34 cellular contexts compared by ENCODE assay signal in the genomic region with DNA sequence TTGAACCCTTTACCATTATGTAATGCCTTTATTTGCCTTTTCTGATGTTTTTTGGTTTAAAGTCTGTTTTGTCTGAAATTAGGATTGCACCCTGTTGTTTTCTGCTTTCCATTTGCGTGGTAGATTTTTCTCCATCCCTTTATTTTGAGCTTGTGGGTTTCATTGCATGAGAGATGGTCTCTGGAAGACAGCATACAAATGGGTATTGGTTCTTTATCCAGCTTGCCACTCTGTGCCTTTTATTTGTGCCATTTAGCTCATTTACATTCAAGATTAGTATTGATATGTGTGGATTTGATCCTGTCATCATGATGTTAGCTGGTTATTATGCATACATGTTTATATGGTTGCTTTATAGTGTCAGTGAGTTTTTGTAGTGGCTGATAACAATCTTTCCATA.
"Had no signal": no experiment of that assay in that cellular context is flagged by ENCODE, and none has a peak within 500 bp of the region (broad histone marks: within the 10 kb centered on the region; RNA-seq: fewer than 3 reads in every experiment).

No MANE protein-coding gene starts in this region.

- H3K27me3 ChIP-seq: MG63 had no signal

- H3K36me3 ChIP-seq: MG63 had no signal

- H3K4me3 ChIP-seq: MG63 had no signal

- DNase-seq: Karpas-422, Kasumi-1, MG63, MM.1S, MV-4-11, NCI-H1048, NCI-H1092, NCI-H1092 treated with DMSO at 0.1 percent for 48 hours, NCI-H1105, NCI-H1105 treated with DMSO at 0.1 percent for 48 hours, NCI-H1417, NCI-H1417 treated with DMSO at 0.1 percent for 48 hours, NCI-H1436, NCI-H1436 treated with DMSO at 0.1 percent for 48 hours, NCI-H146, NCI-H1694, NCI-H1694 treated with DMSO at 0.1 percent for 48 hours, NCI-H187, NCI-H187 treated with DMSO at 0.1 percent for 48 hours, NCI-H1930, NCI-H2029, NCI-H2029 treated with DMSO at 0.1 percent for 48 hours, NCI-H2081, NCI-H2081 treated with DMSO at 0.1 percent for 48 hours, NCI-H2107, NCI-H2171, NCI-H2171 treated with DMSO at 0.1 percent for 48 hours, NCI-H2227 treated with DMSO at 0.1 percent for 48 hours, NCI-H226, NCI-H345, NCI-H446, NCI-H446 treated with DMSO at 0.1 percent for 48 hours, NCI-H510A, NCI-H510A treated with DMSO at 0.1 percent for 48 hours had no signal
